ENCODE assay signal across 10 cellular contexts in genomic region chr2:160428425-160428763, GRCh38.
DNase-seq lines count a peak whose midpoint lies in the region; ATAC-seq and TF ChIP-seq lines count a peak whose summit lies in the region.
"Had no signal": no experiment of that assay in that cellular context is flagged by ENCODE, and none has a peak within 500 bp of the region (broad histone marks: within the 10 kb centered on the region; RNA-seq: fewer than 3 reads in every experiment).

No MANE protein-coding gene starts in this region.

- H3F3A ChIP-seq in OCI-LY1 (ENCODE audit: insufficient read depth, low read length) = no peaks in the 10 kb centered on the region

- no peak overlapping the region for H3K27ac ChIP-seq in CD8-positive, alpha-beta T cell (ENCODE audit: low read depth, low read length)
- H3K27ac ChIP-seq in OCI-LY1 (ENCODE audit: low read depth, low read length, poor library complexity, severe bottlenecking) (no peak overlapping the region), sigmoid colon (peak overlapping the region; percentile 58 to 77 (median 66))

- H3K36me3 Mint-ChIP-seq in CD8-positive, alpha-beta T cell = peaks cover 8% of the 10 kb centered on the region
- peaks cover 4% of the 10 kb centered on the region for H3K36me3 Mint-ChIP-seq in dendritic cell treated with granulocyte-macrophage colony-stimulating factor and Interleukin-4, amounts not matched to agents 40 ng/mL and 50 ng/mL, for 4 days (ENCODE audit: low read depth)

- no peak for TF ChIP-seq EP300 in sigmoid colon (IDR thresholded peaks at IDR 0.05)

- H3K4me1 Mint-ChIP-seq in CD8-positive, alpha-beta T cell (ENCODE audit: low read depth) = peaks cover 66% of the 10 kb centered on the region
- H3K4me1 Mint-ChIP-seq in dendritic cell treated with granulocyte-macrophage colony-stimulating factor and Interleukin-4, amounts not matched to agents 40 ng/mL and 50 ng/mL, for 4 days (ENCODE audit: low read depth) = peaks cover 13% of the 10 kb centered on the region

- CTCF ChIA-PET in CD8-positive, alpha-beta T cell (lab: Charles Lee) = interaction anchor here (0.9 to 3.9 kb wide), 15 partner anchors 9 to 104 kb away, joined by 3 to 16 read pairs (median 4); no protein-coding TSS in a partner anchor

- H3K4me3 ChIP-seq in CD8-positive, alpha-beta T cell (ENCODE audit: low read depth, low read length) = peak overlapping the region; percentile 7
- H3K4me3 ChIP-seq in OCI-LY1 (ENCODE audit: low read depth, low read length, poor library complexity, severe bottlenecking) = no peak overlapping the region
- peak overlapping the region in 3 of 4 donors; percentile 6 to 27 (median 20) for H3K4me3 ChIP-seq in sigmoid colon

- H3K4me1 ChIP-seq in CD8-positive, alpha-beta T cell (ENCODE audit: insufficient read depth, low read length) = peaks cover 37% of the 10 kb centered on the region
- H3K4me1 ChIP-seq in OCI-LY1 (ENCODE audit: insufficient read depth, low read length, severe bottlenecking) (peaks cover 17% of the 10 kb centered on the region), sigmoid colon (peaks cover 0 to 53% (median 30%) of the 10 kb centered on the region in 4 donors)

- H3K9me2 ChIP-seq in OCI-LY1 (ENCODE audit: low read depth, low read length) = no peaks in the 10 kb centered on the region

- TF ChIP-seq POLR2A in sigmoid colon (IDR thresholded peaks at IDR 0.05) = no peak

- H3K27ac Mint-ChIP-seq in CD8-positive, alpha-beta T cell = peak overlapping the region; percentile 91
- H3K27ac Mint-ChIP-seq in dendritic cell treated with granulocyte-macrophage colony-stimulating factor and Interleukin-4, amounts not matched to agents 40 ng/mL and 50 ng/mL, for 4 days = peak overlapping the region; percentile 78

- no peak overlapping the region for H3K9ac ChIP-seq in OCI-LY1 (ENCODE audit: low read length)

- no peaks in the 10 kb centered on the region for H3K27me3 Mint-ChIP-seq in CD8-positive, alpha-beta T cell (ENCODE audit: low read depth)
- no peaks in the 10 kb centered on the region for H3K27me3 Mint-ChIP-seq in dendritic cell treated with granulocyte-macrophage colony-stimulating factor and Interleukin-4, amounts not matched to agents 40 ng/mL and 50 ng/mL, for 4 days

- peak overlapping the region; percentile 23 for H3K4me2 ChIP-seq in OCI-LY1 (ENCODE audit: low read length)

- DNase-seq in CD8-positive, alpha-beta T cell = no peak
- no peak for DNase-seq in sigmoid colon
- DNase-seq in 8988T = no peak
- no peak for DNase-seq in SW 1271 (lab: John Stamatoyannopoulos, UW)
- DNase-seq in stimulated activated CD4-positive, alpha-beta T cell treated with anti-CD3 and anti-CD28 coated beads, Interleukin-15, amount 100 ng/mL, for 24 hours = no peak
- DNase-seq: activated CD8-positive, alpha-beta memory T cell treated with anti-CD3 and anti-CD28 coated beads, Interleukin-2, amount 50 U/mL, for 48 hours had no signal

- H3K27me3 ChIP-seq in CD8-positive, alpha-beta T cell (ENCODE audit: insufficient read depth, low read length) = no peaks in the 10 kb centered on the region
- H3K27me3 ChIP-seq in OCI-LY1 (ENCODE audit: insufficient read depth, low read length) = no peaks in the 10 kb centered on the region
- no peaks in the 10 kb centered on the region for H3K27me3 ChIP-seq in sigmoid colon

- peaks cover 4% of the 10 kb centered on the region for H3K9me3 Mint-ChIP-seq in CD8-positive, alpha-beta T cell
- H3K9me3 Mint-ChIP-seq in dendritic cell treated with granulocyte-macrophage colony-stimulating factor and Interleukin-4, amounts not matched to agents 40 ng/mL and 50 ng/mL, for 4 days = no peaks in the 10 kb centered on the region

- H4K20me1 ChIP-seq in OCI-LY1 (ENCODE audit: insufficient read depth, low read length) = no peaks in the 10 kb centered on the region

- WGBS in sigmoid colon, 2 donors = 64 to 79% methylated on average over 4 of the region's 4 CpGs

- ATAC-seq in CD8-positive, alpha-beta T cell = no peak
- no peak for ATAC-seq in esophagus mucosa
- ATAC-seq: left colon had no signal

- intact Hi-C loops in CD8-positive, alpha-beta T cell (cut with DNase I, micrococcal nuclease) = loop anchor here in 1 of 2 experiments (1.0 to 10.0 kb wide), 6 partner anchors 21 to 736 kb away; partner anchors contain the start of genes RBMS1 and TANK
- intact Hi-C loops in dendritic cell treated with granulocyte-macrophage colony-stimulating factor and Interleukin-4, amounts not matched to agents 40 ng/mL and 50 ng/mL, for 4 days (cut with micrococcal nuclease) = loop anchor here (5.0 kb wide), 1 partner anchor 564 kb away; no protein-coding TSS in a partner anchor
- intact Hi-C loops in sigmoid colon (cut with DNase I) = loop anchor here (10.0 kb wide), 1 partner anchor 156 kb away; no protein-coding TSS in a partner anchor

- peak overlapping the region; percentile 96; the same call in 1 of the 2 replicates for H2AFZ ChIP-seq in OCI-LY1 (ENCODE audit: low read length)

- no peak for TF ChIP-seq CTCF in CD8-positive, alpha-beta T cell (IDR thresholded peaks at IDR 0.05)
- TF ChIP-seq CTCF in OCI-LY1 (IDR thresholded peaks at IDR 0.05; ENCODE audit: low read length) = no peak
- TF ChIP-seq CTCF in sigmoid colon (IDR thresholded peaks at IDR 0.05) = no peak

- no peaks in the 10 kb centered on the region for H3K9me3 ChIP-seq in CD8-positive, alpha-beta T cell (ENCODE audit: low read length)
- H3K9me3 ChIP-seq in OCI-LY1 (ENCODE audit: low read length) (no peaks in the 10 kb centered on the region), sigmoid colon (peaks cover 0 to 4% (median 0%) of the 10 kb centered on the region in 4 donors)

- H3K36me3 ChIP-seq in CD8-positive, alpha-beta T cell (ENCODE audit: insufficient read depth, low read length) = no peaks in the 10 kb centered on the region
- H3K36me3 ChIP-seq in OCI-LY1 (ENCODE audit: insufficient read depth, low read length) (no peaks in the 10 kb centered on the region), sigmoid colon (no peaks in the 10 kb centered on the region)

- H3K4me3 Mint-ChIP-seq in CD8-positive, alpha-beta T cell = peak overlapping the region; percentile 70
- H3K4me3 Mint-ChIP-seq in dendritic cell treated with granulocyte-macrophage colony-stimulating factor and Interleukin-4, amounts not matched to agents 40 ng/mL and 50 ng/mL, for 4 days = peak overlapping the region; percentile 63

- POLR2A ChIA-PET in CD8-positive, alpha-beta T cell (lab: Charles Lee) = interaction anchor here (0.7 to 3.4 kb wide), 8 partner anchors 8 to 223 kb away, joined by 3 to 32 read pairs (median 5); no protein-coding TSS in a partner anchor

- H3K79me2 ChIP-seq in OCI-LY1 (ENCODE audit: insufficient read depth, low read length) = no peaks in the 10 kb centered on the region

Comparison
In these comparisons a context has a peak if more than half of its experiments do, and no peak if none do; other contexts are left out.
1. H3K27ac ChIP-seq: peak in sigmoid colon (4 of 4); none in CD8-positive, alpha-beta T cell (single experiment) and OCI-LY1 (single experiment).